ENCODE assay signal across 11 cellular contexts in the genomic region with DNA sequence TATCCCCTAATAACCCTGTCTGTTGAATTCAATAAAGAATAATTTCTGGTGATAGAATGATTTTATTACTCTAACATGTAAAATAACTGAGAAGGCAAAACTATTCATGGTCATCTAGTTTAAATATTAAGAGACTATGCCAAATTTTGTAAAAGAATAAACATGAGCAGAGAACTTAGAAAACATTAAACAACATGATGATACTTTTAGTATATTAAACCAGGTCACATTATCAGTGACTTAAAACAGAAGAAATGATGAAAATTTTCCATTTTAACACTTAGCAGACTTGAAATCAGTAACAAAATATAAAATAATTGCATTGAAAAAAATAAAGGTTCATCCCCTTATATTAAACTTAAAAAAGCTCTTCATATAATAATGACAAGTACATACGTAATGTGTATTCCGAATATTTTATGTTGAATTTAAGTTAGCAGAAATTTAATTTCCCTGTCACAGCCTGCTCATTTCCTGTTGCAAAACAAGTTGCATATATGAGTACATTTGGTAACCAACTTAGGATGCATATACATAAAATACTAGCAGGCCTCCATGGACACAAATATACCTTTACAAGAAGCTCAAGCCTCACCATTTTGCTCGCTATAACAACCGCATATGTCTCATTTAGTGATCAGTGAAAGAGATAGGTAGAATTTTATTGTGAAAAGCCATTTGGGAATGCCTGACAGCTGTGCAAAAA. TPM values are rescaled to one million over a fixed set of nuclear protein-coding genes. Genes with fewer than 3 reads are reported as not detected.
DNase-seq lines count a peak whose midpoint lies in the region; ATAC-seq and TF ChIP-seq lines count a peak whose summit lies in the region.
"Had no signal": no experiment of that assay in that cellular context is flagged by ENCODE, and none has a peak within 500 bp of the region (broad histone marks: within the 10 kb centered on the region; RNA-seq: fewer than 3 reads in every experiment).

No MANE protein-coding gene starts in this region.

- H3K27me3 Mint-ChIP-seq in activated CD8-positive, alpha-beta T cell treated with anti-CD3 and anti-CD28 coated beads for 36 hours: no peaks in the 10 kb centered on the region
- H3K27me3 Mint-ChIP-seq in activated CD8-positive, alpha-beta T cell treated with anti-CD3 and anti-CD28 coated beads, Interleukin-2, amount 10 ng/mL, durations not matched to agents 7 days and 5 days (ENCODE audit: low read depth): no peaks in the 10 kb centered on the region
- H3K27me3 Mint-ChIP-seq: T-helper 17 cell had no signal

- H3K27ac ChIP-seq in RWPE2 (ENCODE audit: poor library complexity, severe bottlenecking) (peak overlapping the region; percentile 8), foreskin keratinocyte (peak overlapping the region; percentile 14)

- H3K27ac Mint-ChIP-seq in activated CD8-positive, alpha-beta T cell treated with anti-CD3 and anti-CD28 coated beads for 36 hours: peak overlapping the region; percentile 29
- H3K27ac Mint-ChIP-seq in activated CD8-positive, alpha-beta T cell treated with anti-CD3 and anti-CD28 coated beads, Interleukin-2, amount 10 ng/mL, durations not matched to agents 7 days and 5 days: no peak overlapping the region
- H3K27ac Mint-ChIP-seq in stimulated activated effector memory CD8-positive, alpha-beta T cell treated with anti-CD3 and anti-CD28 coated beads, Interleukin-12 subunit alpha, Interleukin-12 subunit beta, amount 100 ng/mL, for 72 hours: peak overlapping the region; percentile 41
- H3K27ac Mint-ChIP-seq: T-helper 17 cell had no signal

- H3K36me3 Mint-ChIP-seq in activated CD8-positive, alpha-beta T cell treated with anti-CD3 and anti-CD28 coated beads for 36 hours (ENCODE audit: low read depth): peaks cover 16% of the 10 kb centered on the region
- H3K36me3 Mint-ChIP-seq in activated CD8-positive, alpha-beta T cell treated with anti-CD3 and anti-CD28 coated beads, Interleukin-2, amount 10 ng/mL, durations not matched to agents 7 days and 5 days (ENCODE audit: low read depth): peaks cover 7% of the 10 kb centered on the region
- H3K36me3 Mint-ChIP-seq in stimulated activated effector memory CD8-positive, alpha-beta T cell treated with anti-CD3 and anti-CD28 coated beads, Interleukin-12 subunit alpha, Interleukin-12 subunit beta, amount 100 ng/mL, for 72 hours: peaks cover 6% of the 10 kb centered on the region

- DNase-seq in activated CD8-positive, alpha-beta T cell treated with anti-CD3 and anti-CD28 coated beads for 36 hours: no peak
- DNase-seq in activated CD8-positive, alpha-beta T cell treated with anti-CD3 and anti-CD28 coated beads, Interleukin-2, amount 10 ng/mL, durations not matched to agents 7 days and 5 days: no peak
- DNase-seq in RWPE2 (ENCODE audit: low spot score): no peak
- no peak for DNase-seq in foreskin keratinocyte
- no peak for DNase-seq in stimulated activated effector memory CD8-positive, alpha-beta T cell treated with anti-CD3 and anti-CD28 coated beads, Interleukin-12 subunit alpha, Interleukin-12 subunit beta, amount 100 ng/mL, for 72 hours (ENCODE audit: low spot score in 2 of 2)
- DNase-seq in T-helper 9 cell: no peak
- DNase-seq in GM13977 (ENCODE audit: low spot score): no peak
- no peak for DNase-seq in activated naive CD4-positive, alpha-beta T cell (lab: John Stamatoyannopoulos, UW)
- DNase-seq: activated effector memory CD4-positive, alpha-beta T cell treated with Interleukin-2 at 50 U/mL for 16 hours; NCI-H2227 treated with DMSO at 0.1 percent for 48 hours; T-helper 17 cell had no signal

- no peaks in the 10 kb centered on the region for H3K27me3 ChIP-seq in RWPE2 (ENCODE audit: insufficient read depth, poor library complexity, severe bottlenecking)
- H3K27me3 ChIP-seq in foreskin keratinocyte: no peaks in the 10 kb centered on the region

- peaks cover 21% of the 10 kb centered on the region for H3K4me1 ChIP-seq in RWPE2 (ENCODE audit: insufficient read depth, poor library complexity, severe bottlenecking)
- peaks cover 8% of the 10 kb centered on the region for H3K4me1 ChIP-seq in foreskin keratinocyte

- H3K4me3 ChIP-seq in RWPE2 (ENCODE audit: severe bottlenecking): no peak overlapping the region

- no peak for TF ChIP-seq CTCF in activated CD8-positive, alpha-beta T cell treated with anti-CD3 and anti-CD28 coated beads for 36 hours (IDR thresholded peaks at IDR 0.05)
- TF ChIP-seq CTCF in RWPE2 (IDR thresholded peaks at IDR 0.05; ENCODE audit: poor library complexity, severe bottlenecking) (no peak), foreskin keratinocyte (conservative IDR thresholded peaks at IDR 0.05) (no peak), GM13977 (IDR thresholded peaks at IDR 0.05; ENCODE audit: extremely low read depth, insufficient read depth, missing control alignments) (no peak)

- no peak overlapping the region for H3K4me3 Mint-ChIP-seq in activated CD8-positive, alpha-beta T cell treated with anti-CD3 and anti-CD28 coated beads for 36 hours
- H3K4me3 Mint-ChIP-seq in activated CD8-positive, alpha-beta T cell treated with anti-CD3 and anti-CD28 coated beads, Interleukin-2, amount 10 ng/mL, durations not matched to agents 7 days and 5 days: no peak overlapping the region
- peak overlapping the region; percentile 18 for H3K4me3 Mint-ChIP-seq in stimulated activated effector memory CD8-positive, alpha-beta T cell treated with anti-CD3 and anti-CD28 coated beads, Interleukin-12 subunit alpha, Interleukin-12 subunit beta, amount 100 ng/mL, for 72 hours
- H3K4me3 Mint-ChIP-seq: T-helper 17 cell had no signal

- POLR2A ChIA-PET in activated CD8-positive, alpha-beta T cell treated with anti-CD3 and anti-CD28 coated beads for 36 hours (lab: Charles Lee): no interaction called here
- POLR2A ChIA-PET in activated CD8-positive, alpha-beta T cell treated with anti-CD3 and anti-CD28 coated beads, Interleukin-2, amount 10 ng/mL, durations not matched to agents 7 days and 5 days (lab: Charles Lee): no interaction called here

- H3K4me1 Mint-ChIP-seq in activated CD8-positive, alpha-beta T cell treated with anti-CD3 and anti-CD28 coated beads for 36 hours (ENCODE audit: low read depth): peaks cover 54% of the 10 kb centered on the region
- H3K4me1 Mint-ChIP-seq in activated CD8-positive, alpha-beta T cell treated with anti-CD3 and anti-CD28 coated beads, Interleukin-2, amount 10 ng/mL, durations not matched to agents 7 days and 5 days (ENCODE audit: low read depth): peaks cover 14% of the 10 kb centered on the region
- H3K4me1 Mint-ChIP-seq in stimulated activated effector memory CD8-positive, alpha-beta T cell treated with anti-CD3 and anti-CD28 coated beads, Interleukin-12 subunit alpha, Interleukin-12 subunit beta, amount 100 ng/mL, for 72 hours: peaks cover 14% of the 10 kb centered on the region

- no peak for ATAC-seq in activated CD8-positive, alpha-beta T cell treated with anti-CD3 and anti-CD28 coated beads for 36 hours
- ATAC-seq in activated CD8-positive, alpha-beta T cell treated with anti-CD3 and anti-CD28 coated beads, Interleukin-2, amount 10 ng/mL, durations not matched to agents 7 days and 5 days: no peak
- ATAC-seq in RWPE2 (ENCODE audit: low read depth) (0 out of 3 replicates have a peak, but pooled peaks have one; percentile 27), foreskin keratinocyte (no peak)
- no peak for ATAC-seq in stimulated activated effector memory CD8-positive, alpha-beta T cell treated with anti-CD3 and anti-CD28 coated beads, Interleukin-12 subunit alpha, Interleukin-12 subunit beta, amount 100 ng/mL, for 72 hours
- ATAC-seq: T-helper 17 cell had no signal

- H3K9me3 ChIP-seq in RWPE2 (ENCODE audit: severe bottlenecking): peaks cover 2% of the 10 kb centered on the region

- no peaks in the 10 kb centered on the region for H3K9me3 Mint-ChIP-seq in activated CD8-positive, alpha-beta T cell treated with anti-CD3 and anti-CD28 coated beads for 36 hours
- no peaks in the 10 kb centered on the region for H3K9me3 Mint-ChIP-seq in activated CD8-positive, alpha-beta T cell treated with anti-CD3 and anti-CD28 coated beads, Interleukin-2, amount 10 ng/mL, durations not matched to agents 7 days and 5 days (ENCODE audit: insufficient read depth)
- H3K9me3 Mint-ChIP-seq in stimulated activated effector memory CD8-positive, alpha-beta T cell treated with anti-CD3 and anti-CD28 coated beads, Interleukin-12 subunit alpha, Interleukin-12 subunit beta, amount 100 ng/mL, for 72 hours: no peaks in the 10 kb centered on the region

- intact Hi-C loops in activated CD8-positive, alpha-beta T cell treated with anti-CD3 and anti-CD28 coated beads for 36 hours (cut with micrococcal nuclease): loop anchor here (5.0 kb wide), 2 partner anchors 100 to 375 kb away; partner anchors contain the start of gene JARID2

- CTCF ChIA-PET in activated CD8-positive, alpha-beta T cell treated with anti-CD3 and anti-CD28 coated beads for 36 hours (lab: Charles Lee): interaction anchor here (1.1 to 5.6 kb wide), 9 partner anchors 8 to 962 kb away, joined by 3 to 39 read pairs (median 9); no protein-coding TSS in a partner anchor
- CTCF ChIA-PET in activated CD8-positive, alpha-beta T cell treated with anti-CD3 and anti-CD28 coated beads, Interleukin-2, amount 10 ng/mL, durations not matched to agents 7 days and 5 days (lab: Charles Lee): interaction anchor here (0.8 to 3.7 kb wide), 8 partner anchors 8 to 1482 kb away, joined by 3 to 14 read pairs (median 6); no protein-coding TSS in a partner anchor

- in situ Hi-C loops in GM13977 (cut with MboI; ENCODE audit: low pct_unique_long_range_greater_than_20kb, low sequenced_read_pairs, unreplicated experiment): no loop called here

- 0 out of 2 replicates have a peak, but pooled peaks cover 3% of the 10 kb centered on the region for H3K36me3 ChIP-seq in RWPE2 (ENCODE audit: low read depth)

RNA-seq across cellular contexts. Expression of gene DTNBP1, which starts 40.6 kb away (rescaled TPM):
- total RNA-seq in activated CD8-positive, alpha-beta T cell treated with anti-CD3 and anti-CD28 coated beads for 36 hours: 10 to 100 TPM; 12.6 to 14.6 TPM
- total RNA-seq in activated CD8-positive, alpha-beta T cell treated with anti-CD3 and anti-CD28 coated beads, Interleukin-2, amount 10 ng/mL, durations not matched to agents 7 days and 5 days: 10 to 100 TPM; 17.7 to 19.0 TPM
- 10.2 and 12.1 TPM in 2 replicates for total RNA-seq in foreskin keratinocyte
- polyA plus RNA-seq in foreskin keratinocyte: 15.6 and 16.5 TPM in 2 replicates
